In genomic region chr20:57457243-57457761, GRCh38 we compare ENCODE assay signal across 19 cellular contexts.
DNase-seq lines count a peak whose midpoint lies in the region; ATAC-seq and TF ChIP-seq lines count a peak whose summit lies in the region.
"Had no signal": no experiment of that assay in that cellular context is flagged by ENCODE, and none has a peak within 500 bp of the region (broad histone marks: within the 10 kb centered on the region; RNA-seq: fewer than 3 reads in every experiment).

No MANE protein-coding gene starts in this region.

- CTCF ChIA-PET in A673 (lab: Charles Lee): no interaction called here

- no peaks in the 10 kb centered on the region for H3K27me3 ChIP-seq in A673 (replicated peaks; ENCODE audit: insufficient read depth, low read depth, low read length, poor library complexity)
- H3K27me3 ChIP-seq in right lobe of liver: no peaks in the 10 kb centered on the region
- H3K27me3 ChIP-seq in Peyer's patch: no peaks in the 10 kb centered on the region
- H3K27me3 ChIP-seq: vagina had no signal

- POLR2A ChIA-PET in A673 (lab: Charles Lee; ENCODE audit: low non-redundant PET): no interaction called here

- in situ Hi-C loops in GM13976 (cut with MboI; ENCODE audit: low sequenced_read_pairs, unreplicated experiment): no loop called here

- no peaks in the 10 kb centered on the region for H3K36me3 ChIP-seq in A673 (ENCODE audit: insufficient read depth, low read length, poor library complexity, severe bottlenecking)
- no peaks in the 10 kb centered on the region for H3K36me3 ChIP-seq in right lobe of liver
- H3K36me3 ChIP-seq in Peyer's patch: no peaks in the 10 kb centered on the region
- H3K36me3 ChIP-seq: vagina had no signal

- intact Hi-C loops in A673 (cut with micrococcal nuclease; ENCODE audit: unreplicated experiment) (no loop called here), right lobe of liver (cut with DNase I) (no loop called here)

- TF ChIP-seq CTCF in A673 (conservative IDR thresholded peaks at IDR 0.05; ENCODE audit: low read depth, low read length) (no peak), right lobe of liver (IDR thresholded peaks at IDR 0.05) (no peak), GM13976 (IDR thresholded peaks at IDR 0.05; ENCODE audit: borderline replicate concordance, control extremely low read depth, extremely low read depth, insufficient read depth, missing control alignments) (no peak), Peyer's patch (IDR thresholded peaks at IDR 0.05) (no peak)

- 20% methylated on average over 4 of the region's 9 CpGs for WGBS in right lobe of liver (ENCODE audit: insufficient coverage, low coverage, low lambda C conversion rate, missing lambda C conversion rate)

- peak; percentile 42 for TF ChIP-seq POLR2A in right lobe of liver (IDR thresholded peaks at IDR 0.05)
- TF ChIP-seq POLR2A in Peyer's patch (IDR thresholded peaks at IDR 0.05): no peak

- H3K9me3 ChIP-seq in A673 (ENCODE audit: low read depth, low read length, poor library complexity, severe bottlenecking) (no peaks in the 10 kb centered on the region), right lobe of liver (no peaks in the 10 kb centered on the region), Peyer's patch (no peaks in the 10 kb centered on the region)
- H3K9me3 ChIP-seq: vagina had no signal

- peak; percentile 17 to 72 (median 42) for ATAC-seq in right lobe of liver
- ATAC-seq: naive thymus-derived CD4-positive, alpha-beta T cell; T-cell had no signal

- H3K4me3 ChIP-seq in A673 (ENCODE audit: low read depth, low read length, poor library complexity, severe bottlenecking) (no peak overlapping the region), right lobe of liver (no peak overlapping the region), Peyer's patch (no peak overlapping the region)
- H3K4me3 ChIP-seq: vagina had no signal

- peak; percentile 29 for DNase-seq in A673 (ENCODE audit: low spot score)
- peak; percentile 33 for DNase-seq in HT1080 (ENCODE audit: low read depth)
- DNase-seq in cerebellar cortex (ENCODE audit: low spot score): peak; percentile 50
- peak in 1 of 3 donors; percentile 77 for DNase-seq in right lobe of liver
- no peak for DNase-seq in activated CD4-positive, alpha-beta T cell treated with anti-CD3 and anti-CD28 coated beads, Interleukin-2, amount 50 U/mL, for 4 hours
- DNase-seq in GM13976 (ENCODE audit: low spot score): no peak
- DNase-seq in GDM1 (lab: John Stamatoyannopoulos, UW): no peak
- DNase-seq in Peyer's patch: no peak
- DNase-seq: activated effector memory CD4-positive, alpha-beta T cell treated with anti-CD3 and anti-CD28 coated beads, Interleukin-2, amount 50 U/mL, for 16 hours; CD4-positive, CD25-positive, alpha-beta regulatory T cell; DMS53; H7; mammary epithelial cell; naive thymus-derived CD4-positive, alpha-beta T cell; NCI-H1436; NCI-H526; SIG-M5; T-cell had no signal

- BruUV-seq in A673 (replicated peaks; lab: Mats Ljungman, UMichigan): no TSS peak

- H3K4me1 ChIP-seq in A673 (ENCODE audit: insufficient read depth, low read length, poor library complexity, severe bottlenecking): no peaks in the 10 kb centered on the region
- peaks cover 0 to 18% (median 0%) of the 10 kb centered on the region in 4 donors for H3K4me1 ChIP-seq in right lobe of liver
- peaks cover 0 to 3% (median under 1%) of the 10 kb centered on the region in 4 donors for H3K4me1 ChIP-seq in Peyer's patch
- H3K4me1 ChIP-seq: vagina had no signal

- no peak overlapping the region for H3K27ac ChIP-seq in A673 (ENCODE audit: low read depth, low read length, poor library complexity, severe bottlenecking)
- peak overlapping the region in 1 of 3 donors; percentile 60 for H3K27ac ChIP-seq in right lobe of liver
- no peak overlapping the region for H3K27ac ChIP-seq in Peyer's patch
- H3K27ac ChIP-seq: vagina had no signal

Comparison
In these comparisons a context has a peak if more than half of its experiments do, and no peak if none do; other contexts are left out.
1. DNase-seq: peak in A673 (single experiment), HT1080 (single experiment) and cerebellar cortex (single experiment); none in activated CD4-positive, alpha-beta T cell treated with anti-CD3 and anti-CD28 coated beads, Interleukin-2, amount 50 U/mL, for 4 hours (0 of 2), GM13976 (single experiment), GDM1 (single experiment) and Peyer's patch (0 of 3).